Comparison of ENCODE assay signal across 1 cellular context in the genomic region with DNA sequence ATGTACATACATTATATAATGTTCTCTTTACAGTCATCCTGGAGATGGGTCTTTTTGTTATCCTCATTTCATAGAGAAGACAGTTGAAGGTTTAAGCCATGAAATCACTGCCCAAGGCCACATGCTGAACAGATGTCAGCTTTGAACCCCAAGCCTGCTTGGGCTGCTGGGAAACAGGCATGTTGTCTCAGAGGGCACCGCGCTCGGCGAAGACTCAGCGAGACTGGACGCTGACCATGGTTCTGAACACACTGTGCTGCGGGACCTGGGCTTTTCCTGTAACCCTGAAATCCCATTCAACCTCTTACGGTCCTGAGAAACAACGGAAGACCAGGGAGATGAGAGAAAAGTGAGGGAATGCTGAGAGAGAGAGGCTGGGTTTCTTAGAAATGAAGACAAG.
TF ChIP-seq lines count a peak whose summit lies in the region.

No MANE protein-coding gene starts in this region.

TF ChIP-seq in HepG2, 621 proteins besides CTCF, POLR2A, EP300 and RAD21 (continued from another document and continues in another):
- TF ChIP-seq, protein P1, sequence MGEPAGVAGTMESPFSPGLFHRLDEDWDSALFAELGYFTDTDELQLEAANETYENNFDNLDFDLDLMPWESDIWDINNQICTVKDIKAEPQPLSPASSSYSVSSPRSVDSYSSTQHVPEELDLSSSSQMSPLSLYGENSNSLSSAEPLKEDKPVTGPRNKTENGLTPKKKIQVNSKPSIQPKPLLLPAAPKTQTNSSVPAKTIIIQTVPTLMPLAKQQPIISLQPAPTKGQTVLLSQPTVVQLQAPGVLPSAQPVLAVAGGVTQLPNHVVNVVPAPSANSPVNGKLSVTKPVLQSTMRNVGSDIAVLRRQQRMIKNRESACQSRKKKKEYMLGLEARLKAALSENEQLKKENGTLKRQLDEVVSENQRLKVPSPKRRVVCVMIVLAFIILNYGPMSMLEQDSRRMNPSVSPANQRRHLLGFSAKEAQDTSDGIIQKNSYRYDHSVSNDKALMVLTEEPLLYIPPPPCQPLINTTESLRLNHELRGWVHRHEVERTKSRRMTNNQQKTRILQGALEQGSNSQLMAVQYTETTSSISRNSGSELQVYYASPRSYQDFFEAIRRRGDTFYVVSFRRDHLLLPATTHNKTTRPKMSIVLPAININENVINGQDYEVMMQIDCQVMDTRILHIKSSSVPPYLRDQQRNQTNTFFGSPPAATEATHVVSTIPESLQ (CRISPR knock-in tag; conservative IDR thresholded peaks at IDR 0.05), result peak; percentile 83; the same call in 1 of the 2 replicates
- no peak for TF ChIP-seq NFYB (CRISPR knock-in tag; IDR thresholded peaks at IDR 0.05)
- TF ChIP-seq, protein P2, sequence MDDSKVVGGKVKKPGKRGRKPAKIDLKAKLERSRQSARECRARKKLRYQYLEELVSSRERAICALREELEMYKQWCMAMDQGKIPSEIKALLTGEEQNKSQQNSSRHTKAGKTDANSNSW (CRISPR knock-in tag; IDR thresholded peaks at IDR 0.05; ENCODE audit: borderline replicate concordance), result no peak
- no peak for TF ChIP-seq ZNF101 (CRISPR knock-in tag; IDR thresholded peaks at IDR 0.05; ENCODE audit: borderline replicate concordance, low read depth)
- no peak for TF ChIP-seq NFE2L2 (IDR thresholded peaks at IDR 0.05; ENCODE audit: low read length)
- TF ChIP-seq KAT8 (CRISPR knock-in tag; IDR thresholded peaks at IDR 0.05), result peak; percentile 60; the same call in 1 of the 2 replicates
- no peak for TF ChIP-seq NR2F2 (IDR thresholded peaks at IDR 0.05; ENCODE audit: borderline replicate concordance, low read depth)
- TF ChIP-seq HNRNPK (IDR thresholded peaks at IDR 0.05; ENCODE audit: low read depth, low read length, poor library complexity, severe bottlenecking), result no peak
- no peak for TF ChIP-seq TOE1 (CRISPR knock-in tag; IDR thresholded peaks at IDR 0.05)
- TF ChIP-seq, protein P3, sequence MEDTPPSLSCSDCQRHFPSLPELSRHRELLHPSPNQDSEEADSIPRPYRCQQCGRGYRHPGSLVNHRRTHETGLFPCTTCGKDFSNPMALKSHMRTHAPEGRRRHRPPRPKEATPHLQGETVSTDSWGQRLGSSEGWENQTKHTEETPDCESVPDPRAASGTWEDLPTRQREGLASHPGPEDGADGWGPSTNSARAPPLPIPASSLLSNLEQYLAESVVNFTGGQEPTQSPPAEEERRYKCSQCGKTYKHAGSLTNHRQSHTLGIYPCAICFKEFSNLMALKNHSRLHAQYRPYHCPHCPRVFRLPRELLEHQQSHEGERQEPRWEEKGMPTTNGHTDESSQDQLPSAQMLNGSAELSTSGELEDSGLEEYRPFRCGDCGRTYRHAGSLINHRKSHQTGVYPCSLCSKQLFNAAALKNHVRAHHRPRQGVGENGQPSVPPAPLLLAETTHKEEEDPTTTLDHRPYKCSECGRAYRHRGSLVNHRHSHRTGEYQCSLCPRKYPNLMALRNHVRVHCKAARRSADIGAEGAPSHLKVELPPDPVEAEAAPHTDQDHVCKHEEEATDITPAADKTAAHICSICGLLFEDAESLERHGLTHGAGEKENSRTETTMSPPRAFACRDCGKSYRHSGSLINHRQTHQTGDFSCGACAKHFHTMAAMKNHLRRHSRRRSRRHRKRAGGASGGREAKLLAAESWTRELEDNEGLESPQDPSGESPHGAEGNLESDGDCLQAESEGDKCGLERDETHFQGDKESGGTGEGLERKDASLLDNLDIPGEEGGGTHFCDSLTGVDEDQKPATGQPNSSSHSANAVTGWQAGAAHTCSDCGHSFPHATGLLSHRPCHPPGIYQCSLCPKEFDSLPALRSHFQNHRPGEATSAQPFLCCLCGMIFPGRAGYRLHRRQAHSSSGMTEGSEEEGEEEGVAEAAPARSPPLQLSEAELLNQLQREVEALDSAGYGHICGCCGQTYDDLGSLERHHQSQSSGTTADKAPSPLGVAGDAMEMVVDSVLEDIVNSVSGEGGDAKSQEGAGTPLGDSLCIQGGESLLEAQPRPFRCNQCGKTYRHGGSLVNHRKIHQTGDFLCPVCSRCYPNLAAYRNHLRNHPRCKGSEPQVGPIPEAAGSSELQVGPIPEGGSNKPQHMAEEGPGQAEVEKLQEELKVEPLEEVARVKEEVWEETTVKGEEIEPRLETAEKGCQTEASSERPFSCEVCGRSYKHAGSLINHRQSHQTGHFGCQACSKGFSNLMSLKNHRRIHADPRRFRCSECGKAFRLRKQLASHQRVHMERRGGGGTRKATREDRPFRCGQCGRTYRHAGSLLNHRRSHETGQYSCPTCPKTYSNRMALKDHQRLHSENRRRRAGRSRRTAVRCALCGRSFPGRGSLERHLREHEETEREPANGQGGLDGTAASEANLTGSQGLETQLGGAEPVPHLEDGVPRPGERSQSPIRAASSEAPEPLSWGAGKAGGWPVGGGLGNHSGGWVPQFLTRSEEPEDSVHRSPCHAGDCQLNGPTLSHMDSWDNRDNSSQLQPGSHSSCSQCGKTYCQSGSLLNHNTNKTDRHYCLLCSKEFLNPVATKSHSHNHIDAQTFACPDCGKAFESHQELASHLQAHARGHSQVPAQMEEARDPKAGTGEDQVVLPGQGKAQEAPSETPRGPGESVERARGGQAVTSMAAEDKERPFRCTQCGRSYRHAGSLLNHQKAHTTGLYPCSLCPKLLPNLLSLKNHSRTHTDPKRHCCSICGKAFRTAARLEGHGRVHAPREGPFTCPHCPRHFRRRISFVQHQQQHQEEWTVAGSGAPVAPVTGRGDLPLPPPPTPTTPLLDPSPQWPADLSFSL (CRISPR knock-in tag; IDR thresholded peaks at IDR 0.05), result no peak
- peak; percentile 40; the same call in 1 of the 2 replicates for TF ChIP-seq HOXA3 (CRISPR knock-in tag; IDR thresholded peaks at IDR 0.05)
- no peak for TF ChIP-seq FIP1L1 (IDR thresholded peaks at IDR 0.05; ENCODE audit: borderline replicate concordance, insufficient read depth, low read depth, low read length)
- TF ChIP-seq ZNF720 (CRISPR knock-in tag; IDR thresholded peaks at IDR 0.05), result no peak
- no peak for TF ChIP-seq DR1 (CRISPR knock-in tag; IDR thresholded peaks at IDR 0.05)
- TF ChIP-seq ZNF839 (CRISPR knock-in tag; IDR thresholded peaks at IDR 0.05; ENCODE audit: borderline replicate concordance), result no peak
- no peak for TF ChIP-seq JUN (CRISPR knock-in tag; IDR thresholded peaks at IDR 0.05)
- peak; percentile 81; the same call in 1 of the 2 replicates for TF ChIP-seq SRY (CRISPR knock-in tag; IDR thresholded peaks at IDR 0.05)
- TF ChIP-seq ZBTB3 (CRISPR knock-in tag; IDR thresholded peaks at IDR 0.05; ENCODE audit: borderline replicate concordance, low read depth), result no peak
- 0 out of 2 replicates have a peak, but pooled peaks have one; percentile 36 for TF ChIP-seq SALL2 (CRISPR knock-in tag; IDR thresholded peaks at IDR 0.05)
- TF ChIP-seq, protein P4, sequence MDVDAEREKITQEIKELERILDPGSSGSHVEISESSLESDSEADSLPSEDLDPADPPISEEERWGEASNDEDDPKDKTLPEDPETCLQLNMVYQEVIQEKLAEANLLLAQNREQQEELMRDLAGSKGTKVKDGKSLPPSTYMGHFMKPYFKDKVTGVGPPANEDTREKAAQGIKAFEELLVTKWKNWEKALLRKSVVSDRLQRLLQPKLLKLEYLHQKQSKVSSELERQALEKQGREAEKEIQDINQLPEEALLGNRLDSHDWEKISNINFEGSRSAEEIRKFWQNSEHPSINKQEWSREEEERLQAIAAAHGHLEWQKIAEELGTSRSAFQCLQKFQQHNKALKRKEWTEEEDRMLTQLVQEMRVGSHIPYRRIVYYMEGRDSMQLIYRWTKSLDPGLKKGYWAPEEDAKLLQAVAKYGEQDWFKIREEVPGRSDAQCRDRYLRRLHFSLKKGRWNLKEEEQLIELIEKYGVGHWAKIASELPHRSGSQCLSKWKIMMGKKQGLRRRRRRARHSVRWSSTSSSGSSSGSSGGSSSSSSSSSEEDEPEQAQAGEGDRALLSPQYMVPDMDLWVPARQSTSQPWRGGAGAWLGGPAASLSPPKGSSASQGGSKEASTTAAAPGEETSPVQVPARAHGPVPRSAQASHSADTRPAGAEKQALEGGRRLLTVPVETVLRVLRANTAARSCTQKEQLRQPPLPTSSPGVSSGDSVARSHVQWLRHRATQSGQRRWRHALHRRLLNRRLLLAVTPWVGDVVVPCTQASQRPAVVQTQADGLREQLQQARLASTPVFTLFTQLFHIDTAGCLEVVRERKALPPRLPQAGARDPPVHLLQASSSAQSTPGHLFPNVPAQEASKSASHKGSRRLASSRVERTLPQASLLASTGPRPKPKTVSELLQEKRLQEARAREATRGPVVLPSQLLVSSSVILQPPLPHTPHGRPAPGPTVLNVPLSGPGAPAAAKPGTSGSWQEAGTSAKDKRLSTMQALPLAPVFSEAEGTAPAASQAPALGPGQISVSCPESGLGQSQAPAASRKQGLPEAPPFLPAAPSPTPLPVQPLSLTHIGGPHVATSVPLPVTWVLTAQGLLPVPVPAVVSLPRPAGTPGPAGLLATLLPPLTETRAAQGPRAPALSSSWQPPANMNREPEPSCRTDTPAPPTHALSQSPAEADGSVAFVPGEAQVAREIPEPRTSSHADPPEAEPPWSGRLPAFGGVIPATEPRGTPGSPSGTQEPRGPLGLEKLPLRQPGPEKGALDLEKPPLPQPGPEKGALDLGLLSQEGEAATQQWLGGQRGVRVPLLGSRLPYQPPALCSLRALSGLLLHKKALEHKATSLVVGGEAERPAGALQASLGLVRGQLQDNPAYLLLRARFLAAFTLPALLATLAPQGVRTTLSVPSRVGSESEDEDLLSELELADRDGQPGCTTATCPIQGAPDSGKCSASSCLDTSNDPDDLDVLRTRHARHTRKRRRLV (CRISPR knock-in tag; IDR thresholded peaks at IDR 0.05), result no peak
- no peak for TF ChIP-seq GZF1 (CRISPR knock-in tag; IDR thresholded peaks at IDR 0.05)
- TF ChIP-seq, protein P5, sequence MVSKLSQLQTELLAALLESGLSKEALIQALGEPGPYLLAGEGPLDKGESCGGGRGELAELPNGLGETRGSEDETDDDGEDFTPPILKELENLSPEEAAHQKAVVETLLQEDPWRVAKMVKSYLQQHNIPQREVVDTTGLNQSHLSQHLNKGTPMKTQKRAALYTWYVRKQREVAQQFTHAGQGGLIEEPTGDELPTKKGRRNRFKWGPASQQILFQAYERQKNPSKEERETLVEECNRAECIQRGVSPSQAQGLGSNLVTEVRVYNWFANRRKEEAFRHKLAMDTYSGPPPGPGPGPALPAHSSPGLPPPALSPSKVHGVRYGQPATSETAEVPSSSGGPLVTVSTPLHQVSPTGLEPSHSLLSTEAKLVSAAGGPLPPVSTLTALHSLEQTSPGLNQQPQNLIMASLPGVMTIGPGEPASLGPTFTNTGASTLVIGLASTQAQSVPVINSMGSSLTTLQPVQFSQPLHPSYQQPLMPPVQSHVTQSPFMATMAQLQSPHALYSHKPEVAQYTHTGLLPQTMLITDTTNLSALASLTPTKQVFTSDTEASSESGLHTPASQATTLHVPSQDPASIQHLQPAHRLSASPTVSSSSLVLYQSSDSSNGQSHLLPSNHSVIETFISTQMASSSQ (IDR thresholded peaks at IDR 0.05; ENCODE audit: low read depth), result no peak
- TF ChIP-seq, protein P5 (CRISPR knock-in tag; IDR thresholded peaks at IDR 0.05; ENCODE audit: borderline replicate concordance), result no peak
- TF ChIP-seq, protein P6, sequence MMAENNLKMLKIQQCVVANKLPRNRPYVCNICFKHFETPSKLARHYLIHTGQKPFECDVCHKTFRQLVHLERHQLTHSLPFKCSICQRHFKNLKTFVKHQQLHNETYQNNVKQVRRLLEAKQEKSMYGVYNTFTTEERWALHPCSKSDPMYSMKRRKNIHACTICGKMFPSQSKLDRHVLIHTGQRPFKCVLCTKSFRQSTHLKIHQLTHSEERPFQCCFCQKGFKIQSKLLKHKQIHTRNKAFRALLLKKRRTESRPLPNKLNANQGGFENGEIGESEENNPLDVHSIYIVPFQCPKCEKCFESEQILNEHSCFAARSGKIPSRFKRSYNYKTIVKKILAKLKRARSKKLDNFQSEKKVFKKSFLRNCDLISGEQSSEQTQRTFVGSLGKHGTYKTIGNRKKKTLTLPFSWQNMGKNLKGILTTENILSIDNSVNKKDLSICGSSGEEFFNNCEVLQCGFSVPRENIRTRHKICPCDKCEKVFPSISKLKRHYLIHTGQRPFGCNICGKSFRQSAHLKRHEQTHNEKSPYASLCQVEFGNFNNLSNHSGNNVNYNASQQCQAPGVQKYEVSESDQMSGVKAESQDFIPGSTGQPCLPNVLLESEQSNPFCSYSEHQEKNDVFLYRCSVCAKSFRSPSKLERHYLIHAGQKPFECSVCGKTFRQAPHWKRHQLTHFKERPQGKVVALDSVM (CRISPR knock-in tag; IDR thresholded peaks at IDR 0.05), result no peak
- no peak for TF ChIP-seq SMC3 (IDR thresholded peaks at IDR 0.05; ENCODE audit: low read length)
- TF ChIP-seq TCF7L2 (IDR thresholded peaks at IDR 0.05; ENCODE audit: low read depth, low read length), result no peak
- TF ChIP-seq, protein P7, sequence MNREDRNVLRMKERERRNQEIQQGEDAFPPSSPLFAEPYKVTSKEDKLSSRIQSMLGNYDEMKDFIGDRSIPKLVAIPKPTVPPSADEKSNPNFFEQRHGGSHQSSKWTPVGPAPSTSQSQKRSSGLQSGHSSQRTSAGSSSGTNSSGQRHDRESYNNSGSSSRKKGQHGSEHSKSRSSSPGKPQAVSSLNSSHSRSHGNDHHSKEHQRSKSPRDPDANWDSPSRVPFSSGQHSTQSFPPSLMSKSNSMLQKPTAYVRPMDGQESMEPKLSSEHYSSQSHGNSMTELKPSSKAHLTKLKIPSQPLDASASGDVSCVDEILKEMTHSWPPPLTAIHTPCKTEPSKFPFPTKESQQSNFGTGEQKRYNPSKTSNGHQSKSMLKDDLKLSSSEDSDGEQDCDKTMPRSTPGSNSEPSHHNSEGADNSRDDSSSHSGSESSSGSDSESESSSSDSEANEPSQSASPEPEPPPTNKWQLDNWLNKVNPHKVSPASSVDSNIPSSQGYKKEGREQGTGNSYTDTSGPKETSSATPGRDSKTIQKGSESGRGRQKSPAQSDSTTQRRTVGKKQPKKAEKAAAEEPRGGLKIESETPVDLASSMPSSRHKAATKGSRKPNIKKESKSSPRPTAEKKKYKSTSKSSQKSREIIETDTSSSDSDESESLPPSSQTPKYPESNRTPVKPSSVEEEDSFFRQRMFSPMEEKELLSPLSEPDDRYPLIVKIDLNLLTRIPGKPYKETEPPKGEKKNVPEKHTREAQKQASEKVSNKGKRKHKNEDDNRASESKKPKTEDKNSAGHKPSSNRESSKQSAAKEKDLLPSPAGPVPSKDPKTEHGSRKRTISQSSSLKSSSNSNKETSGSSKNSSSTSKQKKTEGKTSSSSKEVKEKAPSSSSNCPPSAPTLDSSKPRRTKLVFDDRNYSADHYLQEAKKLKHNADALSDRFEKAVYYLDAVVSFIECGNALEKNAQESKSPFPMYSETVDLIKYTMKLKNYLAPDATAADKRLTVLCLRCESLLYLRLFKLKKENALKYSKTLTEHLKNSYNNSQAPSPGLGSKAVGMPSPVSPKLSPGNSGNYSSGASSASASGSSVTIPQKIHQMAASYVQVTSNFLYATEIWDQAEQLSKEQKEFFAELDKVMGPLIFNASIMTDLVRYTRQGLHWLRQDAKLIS (CRISPR knock-in tag; IDR thresholded peaks at IDR 0.05), result no peak
- no peak for TF ChIP-seq PHF8 (CRISPR knock-in tag; IDR thresholded peaks at IDR 0.05)
- TF ChIP-seq HDAC2 (CRISPR knock-in tag; IDR thresholded peaks at IDR 0.05), result peak; percentile 85
- TF ChIP-seq ZNF343 (CRISPR knock-in tag; IDR thresholded peaks at IDR 0.05), result no peak
- no peak for TF ChIP-seq BCL6 (CRISPR knock-in tag; IDR thresholded peaks at IDR 0.05)
- no peak for TF ChIP-seq ZBTB7B (CRISPR knock-in tag; IDR thresholded peaks at IDR 0.05)
